23 cellular contexts compared by ENCODE assay signal in genomic region chr3:148030975-148031374, GRCh38.
"Had no signal": no experiment of that assay in that cellular context is flagged by ENCODE, and none has a peak within 500 bp of the region (broad histone marks: within the 10 kb centered on the region; RNA-seq: fewer than 3 reads in every experiment).

No MANE protein-coding gene starts in this region.

- H3K27me3 ChIP-seq: neural progenitor cell, sigmoid colon, spleen, tibial nerve, upper lobe of left lung had no signal

- H3K9ac ChIP-seq: neural progenitor cell, parathyroid adenoma had no signal

- H3K27ac ChIP-seq: neural progenitor cell, parathyroid adenoma, prostate gland, sigmoid colon, spleen, thoracic aorta, tibial nerve, upper lobe of left lung had no signal

- DNase-seq: dorsolateral prefrontal cortex; effector CD4-positive, alpha-beta T cell; head of caudate nucleus; kidney; mesenchymal stem cell; mucosa of descending colon; naive B cell; right cardiac atrium; sigmoid colon; spleen; stimulated activated CD4-positive, alpha-beta T cell treated with anti-CD3 and anti-CD28 coated beads, Interleukin-4, amount 100 ng/mL, for 4 hours; stimulated activated naive CD8-positive, alpha-beta T cell treated with anti-CD3 and anti-CD28 coated beads, Interleukin-15, Interleukin-2, amounts not matched to agents 100 U/mL and 50 U/mL, for 24 hours; substantia nigra; upper lobe of left lung had no signal

- H3K36me3 ChIP-seq: neural progenitor cell, prostate gland, sigmoid colon, spleen, thoracic aorta, tibial nerve, upper lobe of left lung had no signal

- H2AFZ ChIP-seq: neural progenitor cell, parathyroid adenoma had no signal

- H3K4me2 ChIP-seq: neural progenitor cell had no signal

- H3K4me3 ChIP-seq: dorsolateral prefrontal cortex, lung, mucosa of descending colon, neural progenitor cell, prostate gland, sigmoid colon, spleen, thoracic aorta, tibial nerve, upper lobe of left lung had no signal

- H3K79me2 ChIP-seq: parathyroid adenoma had no signal

- H3K9me3 ChIP-seq: mucosa of descending colon, prostate gland, sigmoid colon, spleen, thoracic aorta, tibial nerve, upper lobe of left lung had no signal

- ATAC-seq: left lobe of liver; mucosa of descending colon; natural killer cell treated with Interleukin-12 subunit alpha and Interleukin-12 subunit beta and Interleukin-15 and Interleukin-18, amount 100 ng/mL, for 72 hours; right cardiac atrium; stimulated activated memory B cell treated with anti-CD40 and anti-IgM and Interleukin-4, amounts not matched to agents 10 μg/mL and 1 μg/mL and 100 μg/mL, for 72 hours; stimulated activated naive CD8-positive, alpha-beta T cell treated with anti-CD3 and anti-CD28 coated beads, Interleukin-15, Interleukin-2, amounts not matched to agents 100 U/mL and 50 U/mL, for 24 hours had no signal
